22 cellular contexts compared by ENCODE assay signal in the genomic region with DNA sequence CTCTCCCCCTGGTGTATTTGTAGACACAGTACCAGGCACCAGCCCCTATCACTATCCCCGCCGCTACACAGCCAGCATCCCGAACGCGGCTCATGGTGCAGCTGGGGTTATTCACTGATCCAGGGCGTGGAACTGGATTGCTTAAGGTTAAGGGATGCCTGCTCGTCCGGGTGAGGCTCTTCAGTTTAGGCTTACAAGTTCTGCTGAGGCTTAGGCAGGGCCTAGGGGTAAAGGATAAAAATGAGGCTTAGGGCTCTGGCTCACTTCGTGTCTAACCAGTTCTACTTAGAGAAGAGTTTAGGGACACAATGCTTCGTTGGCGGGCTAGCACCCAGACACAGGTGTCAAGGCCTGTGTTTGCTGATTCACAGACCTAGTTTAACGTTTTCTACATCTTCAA.
"Had no signal": no experiment of that assay in that cellular context is flagged by ENCODE, and none has a peak within 500 bp of the region (broad histone marks: within the 10 kb centered on the region; RNA-seq: fewer than 3 reads in every experiment).

No MANE protein-coding gene starts in this region.

- H3K36me3 ChIP-seq: ovary, upper lobe of right lung, vagina had no signal

- H3K36me3 Mint-ChIP-seq: stimulated activated naive B cell treated with anti-CD40 and anti-IgM and Interleukin-4, amounts not matched to agents 10 μg/mL and 1 μg/mL and 100 μg/mL, for 72 hours had no signal

- H3K9me3 Mint-ChIP-seq: naive thymus-derived CD8-positive, alpha-beta T cell; stimulated activated naive B cell treated with anti-CD40 and anti-IgM and Interleukin-4, amounts not matched to agents 10 μg/mL and 1 μg/mL and 100 μg/mL, for 72 hours; stimulated activated naive CD8-positive, alpha-beta T cell treated with anti-CD3 and anti-CD28 coated beads, Interleukin-15, amount 100 ng/mL, for 72 hours had no signal

- H3K27me3 Mint-ChIP-seq: naive thymus-derived CD8-positive, alpha-beta T cell; stimulated activated naive CD8-positive, alpha-beta T cell treated with anti-CD3 and anti-CD28 coated beads, Interleukin-15, amount 100 ng/mL, for 72 hours had no signal

- H3K27ac ChIP-seq: foreskin keratinocyte, hepatocyte, skin epidermis, testis, upper lobe of right lung had no signal

- H3K27ac Mint-ChIP-seq: stimulated activated naive B cell treated with anti-CD40 and anti-IgM and Interleukin-4, amounts not matched to agents 10 μg/mL and 1 μg/mL and 100 μg/mL, for 72 hours; stimulated activated naive CD8-positive, alpha-beta T cell treated with anti-CD3 and anti-CD28 coated beads, Interleukin-15, amount 100 ng/mL, for 72 hours had no signal

- ATAC-seq: foreskin keratinocyte; left cardiac atrium; left ventricle myocardium superior; naive thymus-derived CD8-positive, alpha-beta T cell; stimulated activated naive B cell treated with anti-CD40 and anti-IgM and Interleukin-4, amounts not matched to agents 10 μg/mL and 1 μg/mL and 100 μg/mL, for 72 hours; stimulated activated naive CD8-positive, alpha-beta T cell treated with anti-CD3 and anti-CD28 coated beads, Interleukin-15, amount 100 ng/mL, for 72 hours; upper lobe of right lung had no signal

- DNase-seq: effector memory CD4-positive, alpha-beta T cell; foreskin keratinocyte; head of caudate nucleus; kidney; left cardiac atrium; left ventricle myocardium superior; mesenchymal stem cell; ovary; sigmoid colon; stimulated activated CD4-positive, alpha-beta T cell treated with anti-CD3 and anti-CD28 coated beads, Interleukin-2, amount 100 ng/mL, for 24 hours; stimulated activated CD4-positive, alpha-beta T cell treated with anti-CD3 and anti-CD28 coated beads, Interleukin-4, amount 100 ng/mL, for 4 hours; stimulated activated naive B cell treated with anti-CD40 and anti-IgM and Interleukin-4, amounts not matched to agents 10 μg/mL and 1 μg/mL and 100 μg/mL, for 72 hours; stimulated activated naive CD8-positive, alpha-beta T cell treated with anti-CD3 and anti-CD28 coated beads, Interleukin-15, amount 100 ng/mL, for 72 hours; testis; upper lobe of right lung had no signal

- H3K27me3 ChIP-seq: foreskin keratinocyte, hepatocyte, ovary, right atrium auricular region, sigmoid colon, testis, upper lobe of right lung, vagina had no signal

- H3K4me1 ChIP-seq: foreskin keratinocyte, right atrium auricular region, testis, upper lobe of right lung had no signal

- H3K4me3 Mint-ChIP-seq: stimulated activated naive B cell treated with anti-CD40 and anti-IgM and Interleukin-4, amounts not matched to agents 10 μg/mL and 1 μg/mL and 100 μg/mL, for 72 hours had no signal

- H3K9me3 ChIP-seq: ovary, right atrium auricular region, sigmoid colon, testis, tibial nerve, upper lobe of right lung, vagina had no signal

- H3K4me3 ChIP-seq: hepatocyte, lung, ovary, right atrium auricular region, testis had no signal
